In the genomic region with DNA sequence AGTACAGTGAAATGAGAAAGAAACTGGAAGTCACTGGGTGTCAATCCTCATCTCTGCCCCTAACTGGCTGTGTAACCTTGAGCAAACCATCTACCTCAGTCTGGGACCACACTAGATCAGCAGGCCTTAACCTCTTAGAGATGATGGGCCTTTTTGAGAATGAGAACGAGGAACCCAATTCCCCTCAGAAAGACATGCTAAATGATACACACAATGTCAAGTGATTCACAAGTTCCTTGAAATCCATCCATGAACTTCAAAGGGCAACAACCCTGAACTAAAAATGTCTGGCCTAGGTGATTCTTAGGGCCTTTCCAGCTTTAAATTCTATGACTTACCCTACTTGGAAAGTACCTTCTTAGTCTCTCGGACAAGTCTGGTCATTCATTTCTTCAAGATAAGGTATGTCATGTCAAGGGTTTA, we compare ENCODE assay signal across 21 cellular contexts. TPM values are rescaled to one million over a fixed set of nuclear protein-coding genes. Genes with fewer than 3 reads are reported as not detected.
DNase-seq lines count a peak whose midpoint lies in the region; ATAC-seq and TF ChIP-seq lines count a peak whose summit lies in the region.
"Had no signal": no experiment of that assay in that cellular context is flagged by ENCODE, and none has a peak within 500 bp of the region (broad histone marks: within the 10 kb centered on the region; RNA-seq: fewer than 3 reads in every experiment).

No MANE protein-coding gene starts in this region.

- H3K4me1 ChIP-seq in tibial artery, result no peaks in the 10 kb centered on the region
- H3K4me1 ChIP-seq: breast epithelium, suprapubic skin had no signal

- no peak overlapping the region for H3K27ac ChIP-seq in tibial artery
- H3K27ac ChIP-seq: breast epithelium, suprapubic skin had no signal

- DNase-seq in activated naive CD4-positive, alpha-beta T cell treated with anti-CD3 and anti-CD28 coated beads for 36 hours, result peak; percentile 55
- DNase-seq in activated naive CD4-positive, alpha-beta T cell (lab: John Stamatoyannopoulos, UW), result no peak
- DNase-seq in GM20000 (ENCODE audit: low spot score) (peak; percentile 13), tibial artery (no peak)
- DNase-seq in activated T-helper 1 cell treated with anti-CD3 and anti-CD28 coated beads, Interleukin-12 subunit alpha, Interleukin-12 subunit beta, Interleukin-2, Interleukin-4 antibody, amounts not matched to agents 30 ng/mL and 10 ng/mL and 1 ng/mL, durations not matched to agents 14 hours and 24 hours and 36 hours (ENCODE audit: low spot score), result no peak
- DNase-seq: activated CD4-positive, alpha-beta T cell treated with anti-CD3 and anti-CD28 coated beads for 48 hours; cortex of kidney; glutamatergic neuron; MM.1S; NCI-H1436 treated with DMSO at 0.1 percent for 48 hours; NCI-H2171 treated with DMSO at 0.1 percent for 48 hours; NCI-H526 treated with DMSO at 0.1 percent for 48 hours; occipital lobe; retina; stimulated activated CD4-positive, alpha-beta T cell treated with anti-CD3 and anti-CD28 coated beads, Interleukin-12 subunit alpha, Interleukin-12 subunit beta, amount 100 ng/mL, for 4 hours had no signal

- H3K4me3 Mint-ChIP-seq in activated naive CD4-positive, alpha-beta T cell treated with anti-CD3 and anti-CD28 coated beads for 36 hours, result no peak overlapping the region
- no peak overlapping the region for H3K4me3 Mint-ChIP-seq in activated T-helper 1 cell treated with anti-CD3 and anti-CD28 coated beads, Interleukin-12 subunit alpha, Interleukin-12 subunit beta, Interleukin-2, Interleukin-4 antibody, amounts not matched to agents 30 ng/mL and 10 ng/mL and 1 ng/mL, durations not matched to agents 14 hours and 24 hours and 36 hours
- H3K4me3 Mint-ChIP-seq in stimulated activated naive CD8-positive, alpha-beta T cell treated with anti-CD3 and anti-CD28 coated beads, Interleukin-15, Interleukin-2, amounts not matched to agents 100 ng/mL and 50 ng/mL, for 24 hours, result no peak overlapping the region
- H3K4me3 Mint-ChIP-seq: CD14-positive monocyte had no signal

- H3K4me1 Mint-ChIP-seq in activated naive CD4-positive, alpha-beta T cell treated with anti-CD3 and anti-CD28 coated beads for 36 hours (ENCODE audit: low read depth), result peaks cover 33% of the 10 kb centered on the region
- H3K4me1 Mint-ChIP-seq in activated T-helper 1 cell treated with anti-CD3 and anti-CD28 coated beads, Interleukin-12 subunit alpha, Interleukin-12 subunit beta, Interleukin-2, Interleukin-4 antibody, amounts not matched to agents 30 ng/mL and 10 ng/mL and 1 ng/mL, durations not matched to agents 14 hours and 24 hours and 36 hours (ENCODE audit: low read depth), result peaks cover 11% of the 10 kb centered on the region
- peaks cover 29% of the 10 kb centered on the region for H3K4me1 Mint-ChIP-seq in stimulated activated naive CD8-positive, alpha-beta T cell treated with anti-CD3 and anti-CD28 coated beads, Interleukin-15, Interleukin-2, amounts not matched to agents 100 ng/mL and 50 ng/mL, for 24 hours (ENCODE audit: low read depth)

- no peak for TF ChIP-seq CTCF in GM20000 (IDR thresholded peaks at IDR 0.05; ENCODE audit: extremely low read depth, missing control alignments)
- TF ChIP-seq CTCF in tibial artery (IDR thresholded peaks at IDR 0.05), result no peak

- H3K4me3 ChIP-seq in tibial artery, result no peak overlapping the region
- H3K4me3 ChIP-seq: breast epithelium, suprapubic skin had no signal

- intact Hi-C loops in activated naive CD4-positive, alpha-beta T cell treated with anti-CD3 and anti-CD28 coated beads for 36 hours (cut with micrococcal nuclease), result loop anchor here (1.0 to 5.0 kb wide), 5 partner anchors 24 to 413 kb away; a partner anchor contains a TSS
- intact Hi-C loops in activated T-helper 1 cell treated with anti-CD3 and anti-CD28 coated beads, Interleukin-12 subunit alpha, Interleukin-12 subunit beta, Interleukin-2, Interleukin-4 antibody, amounts not matched to agents 30 ng/mL and 10 ng/mL and 1 ng/mL, durations not matched to agents 14 hours and 24 hours and 36 hours (cut with micrococcal nuclease), result no loop called here
- intact Hi-C loops in tibial artery (cut with DNase I; ENCODE audit: low total_unique reads), result no loop called here

- H3K36me3 ChIP-seq in tibial artery, result no peaks in the 10 kb centered on the region
- H3K36me3 ChIP-seq: breast epithelium, suprapubic skin had no signal

- peak overlapping the region; percentile 89 for H3K27ac Mint-ChIP-seq in activated naive CD4-positive, alpha-beta T cell treated with anti-CD3 and anti-CD28 coated beads for 36 hours
- H3K27ac Mint-ChIP-seq in activated T-helper 1 cell treated with anti-CD3 and anti-CD28 coated beads, Interleukin-12 subunit alpha, Interleukin-12 subunit beta, Interleukin-2, Interleukin-4 antibody, amounts not matched to agents 30 ng/mL and 10 ng/mL and 1 ng/mL, durations not matched to agents 14 hours and 24 hours and 36 hours, result peak overlapping the region; percentile 48
- peak overlapping the region; percentile 61 for H3K27ac Mint-ChIP-seq in stimulated activated naive CD8-positive, alpha-beta T cell treated with anti-CD3 and anti-CD28 coated beads, Interleukin-15, Interleukin-2, amounts not matched to agents 100 ng/mL and 50 ng/mL, for 24 hours

- H3K27me3 ChIP-seq in tibial artery, result no peaks in the 10 kb centered on the region
- H3K27me3 ChIP-seq: suprapubic skin had no signal

- H3K27me3 Mint-ChIP-seq in activated naive CD4-positive, alpha-beta T cell treated with anti-CD3 and anti-CD28 coated beads for 36 hours (ENCODE audit: low read depth), result no peaks in the 10 kb centered on the region
- H3K27me3 Mint-ChIP-seq in activated T-helper 1 cell treated with anti-CD3 and anti-CD28 coated beads, Interleukin-12 subunit alpha, Interleukin-12 subunit beta, Interleukin-2, Interleukin-4 antibody, amounts not matched to agents 30 ng/mL and 10 ng/mL and 1 ng/mL, durations not matched to agents 14 hours and 24 hours and 36 hours (ENCODE audit: insufficient read depth), result no peaks in the 10 kb centered on the region
- H3K27me3 Mint-ChIP-seq in stimulated activated naive CD8-positive, alpha-beta T cell treated with anti-CD3 and anti-CD28 coated beads, Interleukin-15, Interleukin-2, amounts not matched to agents 100 ng/mL and 50 ng/mL, for 24 hours, result no peaks in the 10 kb centered on the region

- no peaks in the 10 kb centered on the region for H3K9me3 ChIP-seq in tibial artery
- H3K9me3 ChIP-seq: breast epithelium, suprapubic skin had no signal

- CTCF ChIA-PET in activated naive CD4-positive, alpha-beta T cell treated with anti-CD3 and anti-CD28 coated beads for 36 hours (lab: Charles Lee), result interaction anchor here (0.9 kb wide), 1 partner anchor 171 kb away, joined by 5 read pairs; no protein-coding TSS in a partner anchor

- H3K36me3 Mint-ChIP-seq in activated naive CD4-positive, alpha-beta T cell treated with anti-CD3 and anti-CD28 coated beads for 36 hours (ENCODE audit: low read depth), result peaks cover 9% of the 10 kb centered on the region
- peaks cover 16% of the 10 kb centered on the region for H3K36me3 Mint-ChIP-seq in activated T-helper 1 cell treated with anti-CD3 and anti-CD28 coated beads, Interleukin-12 subunit alpha, Interleukin-12 subunit beta, Interleukin-2, Interleukin-4 antibody, amounts not matched to agents 30 ng/mL and 10 ng/mL and 1 ng/mL, durations not matched to agents 14 hours and 24 hours and 36 hours (ENCODE audit: low read depth)
- H3K36me3 Mint-ChIP-seq in stimulated activated naive CD8-positive, alpha-beta T cell treated with anti-CD3 and anti-CD28 coated beads, Interleukin-15, Interleukin-2, amounts not matched to agents 100 ng/mL and 50 ng/mL, for 24 hours (ENCODE audit: low read depth), result peaks cover 25% of the 10 kb centered on the region

- no peak for ATAC-seq in GM21528 (IDR thresholded peaks at IDR 0.05; ENCODE audit: low FRiP score, unreplicated experiment)
- ATAC-seq: Right ventricle myocardium inferior had no signal

- no peaks in the 10 kb centered on the region for H3K9me3 Mint-ChIP-seq in activated naive CD4-positive, alpha-beta T cell treated with anti-CD3 and anti-CD28 coated beads for 36 hours
- H3K9me3 Mint-ChIP-seq in activated T-helper 1 cell treated with anti-CD3 and anti-CD28 coated beads, Interleukin-12 subunit alpha, Interleukin-12 subunit beta, Interleukin-2, Interleukin-4 antibody, amounts not matched to agents 30 ng/mL and 10 ng/mL and 1 ng/mL, durations not matched to agents 14 hours and 24 hours and 36 hours, result no peaks in the 10 kb centered on the region
- no peaks in the 10 kb centered on the region for H3K9me3 Mint-ChIP-seq in stimulated activated naive CD8-positive, alpha-beta T cell treated with anti-CD3 and anti-CD28 coated beads, Interleukin-15, Interleukin-2, amounts not matched to agents 100 ng/mL and 50 ng/mL, for 24 hours
- H3K9me3 Mint-ChIP-seq: CD14-positive monocyte had no signal

RNA-seq across cellular contexts. Expression of a gene that starts 47.4 kb away (rescaled TPM):
- 10 to 100 TPM; 58.5 to 58.8 TPM for total RNA-seq in activated naive CD4-positive, alpha-beta T cell treated with anti-CD3 and anti-CD28 coated beads for 36 hours
- total RNA-seq in activated T-helper 1 cell treated with anti-CD3 and anti-CD28 coated beads, Interleukin-12 subunit alpha, Interleukin-12 subunit beta, Interleukin-2, Interleukin-4 antibody, amounts not matched to agents 30 ng/mL and 10 ng/mL and 1 ng/mL, durations not matched to agents 14 hours and 24 hours and 36 hours, result 76.0 and 77.3 TPM in 2 replicates

Comparison
In these comparisons a context has a peak if more than half of its experiments do, and no peak if none do; other contexts are left out.
1. DNase-seq: peak in activated naive CD4-positive, alpha-beta T cell treated with anti-CD3 and anti-CD28 coated beads for 36 hours (single experiment) and GM20000 (single experiment); none in activated naive CD4-positive, alpha-beta T cell (0 of 4), activated T-helper 1 cell treated with anti-CD3 and anti-CD28 coated beads, Interleukin-12 subunit alpha, Interleukin-12 subunit beta, Interleukin-2, Interleukin-4 antibody, amounts not matched to agents 30 ng/mL and 10 ng/mL and 1 ng/mL, durations not matched to agents 14 hours and 24 hours and 36 hours (single experiment) and tibial artery (0 of 2).
2. Peak in every context shown above with its lines, with median percentiles within 50 percentile points of each other: H3K27ac Mint-ChIP-seq.